1 cellular context compared by ENCODE assay signal in genomic region chr11:20047006-20047405, GRCh38.
TF ChIP-seq lines count a peak whose summit lies in the region.

No MANE protein-coding gene starts in this region.

TF ChIP-seq in HepG2, 621 proteins besides CTCF, POLR2A, EP300 and RAD21 (continued from another document):
- TF ChIP-seq ZBTB49 (CRISPR knock-in tag; IDR thresholded peaks at IDR 0.05; ENCODE audit: borderline replicate concordance) (no peak), PRMT3 (CRISPR knock-in tag; IDR thresholded peaks at IDR 0.05; ENCODE audit: borderline replicate concordance, low read depth) (no peak)
- TF ChIP-seq, protein P1, sequence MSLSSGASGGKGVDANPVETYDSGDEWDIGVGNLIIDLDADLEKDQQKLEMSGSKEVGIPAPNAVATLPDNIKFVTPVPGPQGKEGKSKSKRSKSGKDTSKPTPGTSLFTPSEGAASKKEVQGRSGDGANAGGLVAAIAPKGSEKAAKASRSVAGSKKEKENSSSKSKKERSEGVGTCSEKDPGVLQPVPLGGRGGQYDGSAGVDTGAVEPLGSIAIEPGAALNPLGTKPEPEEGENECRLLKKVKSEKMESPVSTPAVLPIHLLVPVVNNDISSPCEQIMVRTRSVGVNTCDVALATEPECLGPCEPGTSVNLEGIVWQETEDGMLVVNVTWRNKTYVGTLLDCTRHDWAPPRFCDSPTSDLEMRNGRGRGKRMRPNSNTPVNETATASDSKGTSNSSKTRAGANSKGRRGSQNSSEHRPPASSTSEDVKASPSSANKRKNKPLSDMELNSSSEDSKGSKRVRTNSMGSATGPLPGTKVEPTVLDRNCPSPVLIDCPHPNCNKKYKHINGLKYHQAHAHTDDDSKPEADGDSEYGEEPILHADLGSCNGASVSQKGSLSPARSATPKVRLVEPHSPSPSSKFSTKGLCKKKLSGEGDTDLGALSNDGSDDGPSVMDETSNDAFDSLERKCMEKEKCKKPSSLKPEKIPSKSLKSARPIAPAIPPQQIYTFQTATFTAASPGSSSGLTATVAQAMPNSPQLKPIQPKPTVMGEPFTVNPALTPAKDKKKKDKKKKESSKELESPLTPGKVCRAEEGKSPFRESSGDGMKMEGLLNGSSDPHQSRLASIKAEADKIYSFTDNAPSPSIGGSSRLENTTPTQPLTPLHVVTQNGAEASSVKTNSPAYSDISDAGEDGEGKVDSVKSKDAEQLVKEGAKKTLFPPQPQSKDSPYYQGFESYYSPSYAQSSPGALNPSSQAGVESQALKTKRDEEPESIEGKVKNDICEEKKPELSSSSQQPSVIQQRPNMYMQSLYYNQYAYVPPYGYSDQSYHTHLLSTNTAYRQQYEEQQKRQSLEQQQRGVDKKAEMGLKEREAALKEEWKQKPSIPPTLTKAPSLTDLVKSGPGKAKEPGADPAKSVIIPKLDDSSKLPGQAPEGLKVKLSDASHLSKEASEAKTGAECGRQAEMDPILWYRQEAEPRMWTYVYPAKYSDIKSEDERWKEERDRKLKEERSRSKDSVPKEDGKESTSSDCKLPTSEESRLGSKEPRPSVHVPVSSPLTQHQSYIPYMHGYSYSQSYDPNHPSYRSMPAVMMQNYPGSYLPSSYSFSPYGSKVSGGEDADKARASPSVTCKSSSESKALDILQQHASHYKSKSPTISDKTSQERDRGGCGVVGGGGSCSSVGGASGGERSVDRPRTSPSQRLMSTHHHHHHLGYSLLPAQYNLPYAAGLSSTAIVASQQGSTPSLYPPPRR (CRISPR knock-in tag; IDR thresholded peaks at IDR 0.05; ENCODE audit: borderline replicate concordance) = no peak
